Comparison of ENCODE assay signal across 18 cellular contexts in the genomic region with DNA sequence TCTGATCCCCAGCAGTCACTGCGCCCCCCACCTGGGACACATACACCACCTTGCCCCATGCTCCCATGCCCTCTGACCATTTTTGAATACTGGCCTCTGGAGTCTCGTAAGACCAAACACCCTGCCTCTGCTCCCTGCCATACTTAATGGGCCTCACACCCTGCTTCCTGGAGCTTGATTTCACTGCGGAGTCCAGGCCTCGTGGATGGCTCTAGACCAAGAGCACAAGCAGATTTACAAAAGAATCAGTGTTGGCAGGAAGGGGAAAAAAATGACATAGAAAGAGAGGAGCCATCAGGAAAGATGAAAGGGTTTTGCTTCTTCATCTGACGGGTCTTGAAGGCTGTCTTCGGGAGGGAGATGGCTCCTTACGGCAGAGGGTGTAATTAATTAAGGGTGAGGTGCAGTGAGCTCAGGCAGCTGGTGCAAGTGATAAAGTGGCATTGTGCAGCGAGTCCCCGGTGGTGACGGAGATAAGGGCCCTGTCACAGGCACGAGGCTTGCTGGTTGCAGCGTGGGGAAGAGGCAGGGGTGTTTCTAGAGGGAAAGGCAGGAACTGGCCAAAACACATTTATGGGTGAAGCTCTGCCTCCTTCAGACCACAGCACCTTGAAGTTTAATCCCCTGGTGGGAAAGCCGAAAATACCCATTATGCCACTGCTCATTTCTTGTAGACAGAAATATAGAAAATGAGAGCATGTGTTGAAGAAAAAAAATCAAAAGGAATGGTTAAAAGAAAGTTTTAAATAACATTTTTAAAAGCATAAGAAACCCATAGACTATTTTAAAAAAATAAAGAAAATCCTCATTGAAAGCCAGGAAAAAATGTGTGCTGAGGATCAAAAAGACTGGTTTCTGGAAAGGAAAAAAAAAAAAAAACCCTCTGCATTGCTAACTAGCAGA.
DNase-seq lines count a peak whose midpoint lies in the region; ATAC-seq and TF ChIP-seq lines count a peak whose summit lies in the region.
"Had no signal": no experiment of that assay in that cellular context is flagged by ENCODE, and none has a peak within 500 bp of the region (broad histone marks: within the 10 kb centered on the region; RNA-seq: fewer than 3 reads in every experiment).

No MANE protein-coding gene starts in this region.

- DNase-seq in DMS53 (lab: John Stamatoyannopoulos, UW): peak; percentile 78
- DNase-seq in NCI-H748 (lab: John Stamatoyannopoulos, UW; ENCODE audit: unreplicated experiment): peak; percentile 82
- peak; percentile 97 to 99 for DNase-seq in erythroblast (lab: John Stamatoyannopoulos, UW)
- no peak for DNase-seq in T1000 (lab: John Stamatoyannopoulos, UW)
- no peak for DNase-seq in anterior cingulate cortex (lab: John Stamatoyannopoulos, UW)
- no peak for DNase-seq in activated gamma-delta T cell (lab: John Stamatoyannopoulos, UW)
- DNase-seq: activated CD8-positive, alpha-beta T cell treated with anti-CD3 and anti-CD28 coated beads for 36 hours; activated effector memory CD4-positive, alpha-beta T cell treated with anti-CD3 and anti-CD28 coated beads, Interleukin-2, amount 50 U/mL, for 16 hours; AML-193; body of pancreas; foreskin melanocyte; islet precursor cell; natural killer cell; Peyer's patch; stimulated activated naive B cell treated with anti-CD40 and anti-IgM and Interleukin-4, amounts not matched to agents 10 μg/mL and 1 μg/mL and 100 μg/mL, for 72 hours had no signal

- TF ChIP-seq CTCF in 22Rv1 (IDR thresholded peaks at IDR 0.05): no peak

- ATAC-seq in HG02798 (IDR thresholded peaks at IDR 0.05; ENCODE audit: poor library complexity, unreplicated experiment): no peak
- ATAC-seq: activated CD8-positive, alpha-beta T cell treated with anti-CD3 and anti-CD28 coated beads for 36 hours; body of pancreas; natural killer cell; stimulated activated naive B cell treated with anti-CD40 and anti-IgM and Interleukin-4, amounts not matched to agents 10 μg/mL and 1 μg/mL and 100 μg/mL, for 72 hours had no signal

- H3K27ac ChIP-seq in 22Rv1: peak overlapping the region; percentile 52
- H3K27ac ChIP-seq: body of pancreas, vagina had no signal

- TF ChIP-seq POLR2A in erythroblast (IDR thresholded peaks at IDR 0.05; ENCODE audit: low read length): peak; percentile 71

Comparison
In these comparisons a context has a peak if more than half of its experiments do, and no peak if none do; other contexts are left out.
1. DNase-seq: peak in DMS53 (single experiment), NCI-H748 (single experiment) and erythroblast (2 of 2); none in T1000 (single experiment), anterior cingulate cortex (0 of 58) and activated gamma-delta T cell (single experiment).